ENCODE assay signal across 6 cellular contexts in genomic region chr2:18365346-18365745, GRCh38.
"Had no signal": no experiment of that assay in that cellular context is flagged by ENCODE, and none has a peak within 500 bp of the region (broad histone marks: within the 10 kb centered on the region; RNA-seq: fewer than 3 reads in every experiment).

No MANE protein-coding gene starts in this region.

- H3K27ac ChIP-seq: GM23248 had no signal

- H3K4me1 ChIP-seq: HAP-1 had no signal

- H3K9me3 ChIP-seq: HAP-1 had no signal

- H3K4me3 ChIP-seq: GM23248, HAP-1 had no signal

- ATAC-seq: HCT116 had no signal

- H3K36me3 ChIP-seq: HAP-1 had no signal

- H2AFZ ChIP-seq: GM23248 had no signal

- H3K9ac ChIP-seq: GM23248 had no signal

- DNase-seq: GM23248, GOT3, H7, HFFc6 had no signal
